9 cellular contexts compared by ENCODE assay signal in the genomic region with DNA sequence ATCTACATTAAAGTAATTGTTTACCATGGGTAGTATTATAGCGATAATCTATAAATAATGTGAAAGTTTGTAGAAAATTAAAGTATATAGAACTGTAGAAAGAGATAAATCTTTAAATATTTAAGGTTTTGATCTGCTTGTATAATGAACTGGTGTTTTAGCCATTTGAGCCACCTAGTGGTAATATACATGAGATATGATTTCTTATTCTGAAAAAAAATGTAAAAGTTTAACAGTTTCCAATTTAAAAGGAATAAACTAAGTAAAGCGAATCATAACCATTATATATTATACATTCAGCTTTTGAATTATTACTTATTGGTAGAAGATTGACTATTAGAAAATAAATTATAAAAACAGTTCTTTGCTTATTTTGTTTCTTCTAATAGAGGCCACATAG.
A peak's percentile ranks its signal among the peaks of the same experiment; 100 is the strongest.
DNase-seq lines count a peak whose midpoint lies in the region; ATAC-seq, FAIRE-seq and TF ChIP-seq lines count a peak whose summit lies in the region.
"Had no signal": no experiment of that assay in that cellular context is flagged by ENCODE, and none has a peak within 500 bp of the region (broad histone marks: within the 10 kb centered on the region; RNA-seq: fewer than 3 reads in every experiment).

No MANE protein-coding gene starts in this region.

- no peaks in the 10 kb centered on the region for H3K27me3 ChIP-seq in AG04450 (ENCODE audit: control insufficient read depth, insufficient read depth, low read length)
- H3K27me3 ChIP-seq in adipocyte (replicated peaks; ENCODE audit: control insufficient read depth, insufficient read depth, low read length) = no peaks in the 10 kb centered on the region
- no peaks in the 10 kb centered on the region for H3K27me3 ChIP-seq in HAP-1 (ENCODE audit: low read depth)
- peaks cover 0 to 1% (median 0%) of the 10 kb centered on the region in 3 experiments for H3K27me3 ChIP-seq in neuronal stem cell (ENCODE audit: control insufficient read depth in 3 of 3, insufficient read depth in 3 of 3, low read depth in 1 of 3, low read length in 3 of 3)

- ATAC-seq in activated CD4-positive, alpha-beta T cell treated with anti-CD3 and anti-CD28 coated beads for 36 hours = no peak
- no peak for ATAC-seq in HG03039 (IDR thresholded peaks at IDR 0.05; ENCODE audit: unreplicated experiment)

- in situ Hi-C loops in HAP-1 (cut with MboI; ENCODE audit: low sequenced_read_pairs) = loop anchor here (25.0 kb wide), 2 partner anchors 218 to 368 kb away; no protein-coding TSS in a partner anchor

- H4K91ac ChIP-seq in neuronal stem cell (ENCODE audit: low read depth, low read length, poor library complexity) = no peak overlapping the region

- H4K8ac ChIP-seq in neuronal stem cell (ENCODE audit: low read depth, low read length) = no peak overlapping the region

- H3K4me3 Mint-ChIP-seq in activated CD4-positive, alpha-beta T cell treated with anti-CD3 and anti-CD28 coated beads for 36 hours = no peak overlapping the region
- H3K4me3 Mint-ChIP-seq: activated naive CD8-positive, alpha-beta T cell treated with anti-CD3 and anti-CD28 coated beads, Interleukin-2, amount 10 ng/mL, durations not matched to agents 7 days and 5 days had no signal

- CTCF ChIA-PET in AG04450 (lab: Charles Lee) = interaction anchor here (1.1 to 9.8 kb wide), 9 partner anchors 9 to 372 kb away, joined by 4 to 148 read pairs (median 5); no protein-coding TSS in a partner anchor
- CTCF ChIA-PET in activated CD4-positive, alpha-beta T cell treated with anti-CD3 and anti-CD28 coated beads for 36 hours (lab: Charles Lee) = interaction anchor here (0.8 to 4.6 kb wide), 8 partner anchors 9 to 273 kb away, joined by 3 to 32 read pairs (median 3); no protein-coding TSS in a partner anchor

- no peak overlapping the region for H2BK120ac ChIP-seq in neuronal stem cell (ENCODE audit: low read depth, low read length)

- no peak overlapping the region for H2BK12ac ChIP-seq in neuronal stem cell (ENCODE audit: low read length)

- no peak overlapping the region for H2AFZ ChIP-seq in neuronal stem cell (ENCODE audit: low read length)

- H3K23ac ChIP-seq in neuronal stem cell (ENCODE audit: low read depth, low read length, poor library complexity) = no peak overlapping the region

- H3K36me3 ChIP-seq in adipocyte (ENCODE audit: control insufficient read depth, insufficient read depth, low read length, severe bottlenecking) = no peaks in the 10 kb centered on the region
- H3K36me3 ChIP-seq in HAP-1 (replicated peaks) = no peaks in the 10 kb centered on the region
- no peaks in the 10 kb centered on the region for H3K36me3 ChIP-seq in neuronal stem cell (replicated peaks in 1 of 2; ENCODE audit: control insufficient read depth in 2 of 2, insufficient read depth in 2 of 2, low read length in 2 of 2)

- H3K9me3 ChIP-seq in AG04450 (ENCODE audit: control insufficient read depth, insufficient read depth, low read length) (no peaks in the 10 kb centered on the region), adipocyte (ENCODE audit: control insufficient read depth, low read length) (no peaks in the 10 kb centered on the region), HAP-1 (no peaks in the 10 kb centered on the region), neuronal stem cell (replicated peaks in 1 of 2; ENCODE audit: control insufficient read depth in 2 of 2, insufficient read depth in 1 of 2, low read depth in 1 of 2, low read length in 2 of 2) (no peaks in the 10 kb centered on the region)

- H3K27ac ChIP-seq in AG04450 (ENCODE audit: low read depth, low read length) = no peak overlapping the region
- no peak overlapping the region for H3K27ac ChIP-seq in neuronal stem cell (replicated peaks; ENCODE audit: low read length)

- H3K4me1 ChIP-seq in adipocyte (ENCODE audit: control insufficient read depth, insufficient read depth, low read length) (no peaks in the 10 kb centered on the region), HAP-1 (no peaks in the 10 kb centered on the region), neuronal stem cell (ENCODE audit: control insufficient read depth in 2 of 2, insufficient read depth in 1 of 2, low read depth in 1 of 2, low read length in 2 of 2) (no peaks in the 10 kb centered on the region)

- H3K4me2 ChIP-seq in neuronal stem cell (ENCODE audit: insufficient read depth, low read length, poor library complexity, severe bottlenecking) = no peak overlapping the region

- FAIRE-seq in frontal cortex (lab: Jason Lieb, UNC) = peak; percentile 79

- no peak overlapping the region for H3K27ac Mint-ChIP-seq in activated CD4-positive, alpha-beta T cell treated with anti-CD3 and anti-CD28 coated beads for 36 hours
- H3K27ac Mint-ChIP-seq: activated naive CD8-positive, alpha-beta T cell treated with anti-CD3 and anti-CD28 coated beads, Interleukin-2, amount 10 ng/mL, durations not matched to agents 7 days and 5 days had no signal

- no peaks in the 10 kb centered on the region for H3K79me1 ChIP-seq in neuronal stem cell (ENCODE audit: low read depth, low read length)

- H3K9ac ChIP-seq in adipocyte (ENCODE audit: low read length) (no peak overlapping the region), neuronal stem cell (ENCODE audit: low read depth, low read length, poor library complexity) (no peak overlapping the region)

- DNase-seq in AG04450 (ENCODE audit: low read depth, low spot score) (no peak), GM10266 (ENCODE audit: extremely low spot score) (no peak), adipocyte (ENCODE audit: low read depth) (peak; percentile 70), frontal cortex (ENCODE audit: low spot score in 2 of 2) (no peak), HAP-1 (ENCODE audit: low spot score in 2 of 2) (no peak), neuronal stem cell (ENCODE audit: low spot score) (no peak)
- DNase-seq in activated CD4-positive, alpha-beta T cell treated with anti-CD3 and anti-CD28 coated beads for 36 hours = no peak
- DNase-seq: activated naive CD8-positive, alpha-beta T cell treated with anti-CD3 and anti-CD28 coated beads, Interleukin-2, amount 10 ng/mL, durations not matched to agents 7 days and 5 days had no signal

- no peak overlapping the region for H3K4me3 ChIP-seq in AG04450 (ENCODE audit: low read depth, low read length)
- H3K4me3 ChIP-seq in adipocyte (ENCODE audit: low read length) = no peak overlapping the region
- H3K4me3 ChIP-seq in HAP-1 = no peak overlapping the region
- no peak overlapping the region for H3K4me3 ChIP-seq in neuronal stem cell (ENCODE audit: low read length in 2 of 2)

- WGBS in neuronal stem cell (ENCODE audit: extremely low coverage in 2 of 2, insufficient read length in 2 of 2, insufficient replicate concordance in 1 of 2), 2 donors = 100% methylated on average over 1 of the region's 2 CpGs

- no peaks in the 10 kb centered on the region for H3K9me3 Mint-ChIP-seq in activated CD4-positive, alpha-beta T cell treated with anti-CD3 and anti-CD28 coated beads for 36 hours (ENCODE audit: low read depth)
- H3K9me3 Mint-ChIP-seq: activated naive CD8-positive, alpha-beta T cell treated with anti-CD3 and anti-CD28 coated beads, Interleukin-2, amount 10 ng/mL, durations not matched to agents 7 days and 5 days had no signal

- H2BK5ac ChIP-seq in neuronal stem cell (ENCODE audit: low read length) = no peak overlapping the region

- peak; percentile 47 for TF ChIP-seq CTCF in AG04450 (IDR thresholded peaks at IDR 0.05; ENCODE audit: low read depth, low read length)
- peak; percentile 11 for TF ChIP-seq CTCF in GM10266 (IDR thresholded peaks at IDR 0.05; ENCODE audit: control insufficient read depth, insufficient read depth, low read depth, missing control alignments)

- H3K36me3 Mint-ChIP-seq in activated CD4-positive, alpha-beta T cell treated with anti-CD3 and anti-CD28 coated beads for 36 hours (ENCODE audit: low read depth) = no peaks in the 10 kb centered on the region
- H3K36me3 Mint-ChIP-seq: activated naive CD8-positive, alpha-beta T cell treated with anti-CD3 and anti-CD28 coated beads, Interleukin-2, amount 10 ng/mL, durations not matched to agents 7 days and 5 days had no signal

- POLR2A ChIA-PET in AG04450 (lab: Yijun Ruan, JAX) = no interaction called here
- POLR2A ChIA-PET in activated CD4-positive, alpha-beta T cell treated with anti-CD3 and anti-CD28 coated beads for 36 hours (lab: Charles Lee) = no interaction called here

- no peak overlapping the region for H2AK5ac ChIP-seq in neuronal stem cell (ENCODE audit: low read depth, low read length)

- H3K14ac ChIP-seq in neuronal stem cell (ENCODE audit: low read length) = no peak overlapping the region

- H3K4me1 Mint-ChIP-seq in activated CD4-positive, alpha-beta T cell treated with anti-CD3 and anti-CD28 coated beads for 36 hours = peaks cover 30% of the 10 kb centered on the region

- intact Hi-C loops in activated CD4-positive, alpha-beta T cell treated with anti-CD3 and anti-CD28 coated beads for 36 hours (cut with DNase I, micrococcal nuclease) = loop anchor here (1.0 to 10.0 kb wide), 3 partner anchors 88 to 675 kb away; a partner anchor contains a TSS

- no peak overlapping the region for H3K18ac ChIP-seq in neuronal stem cell (ENCODE audit: low read length)

- H3K4ac ChIP-seq in neuronal stem cell (ENCODE audit: low read length) = no peak overlapping the region

- H2BK15ac ChIP-seq in neuronal stem cell (ENCODE audit: low read length) = no peak overlapping the region

- no peaks in the 10 kb centered on the region for H3K27me3 Mint-ChIP-seq in activated CD4-positive, alpha-beta T cell treated with anti-CD3 and anti-CD28 coated beads for 36 hours
- H3K27me3 Mint-ChIP-seq: activated naive CD8-positive, alpha-beta T cell treated with anti-CD3 and anti-CD28 coated beads, Interleukin-2, amount 10 ng/mL, durations not matched to agents 7 days and 5 days had no signal
